In the genomic region with DNA sequence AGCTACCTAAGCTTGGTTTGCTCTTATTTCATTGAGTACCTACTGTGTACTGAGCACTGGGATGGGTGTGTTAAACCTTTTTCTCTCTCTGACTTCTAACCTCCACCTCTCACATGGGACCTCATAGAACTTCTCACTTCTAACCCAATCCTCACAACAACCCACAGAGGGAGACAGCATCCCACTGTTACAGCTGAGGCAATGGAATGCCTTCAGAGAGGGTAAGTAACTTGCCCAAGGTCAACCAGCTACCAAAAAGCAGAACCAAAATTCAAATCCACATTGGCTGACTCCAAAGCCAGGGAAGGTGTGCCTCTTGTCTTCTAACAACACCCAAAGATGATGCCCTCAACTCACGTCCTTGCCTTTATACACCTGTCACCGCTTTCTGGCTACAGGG, we compare ENCODE assay signal across 12 cellular contexts. TPM values are rescaled to one million over a fixed set of nuclear protein-coding genes. Genes with fewer than 3 reads are reported as not detected.
A peak's percentile ranks its signal among the peaks of the same experiment; 100 is the strongest.
DNase-seq lines count a peak whose midpoint lies in the region; ATAC-seq and TF ChIP-seq lines count a peak whose summit lies in the region.
"Had no signal": no experiment of that assay in that cellular context is flagged by ENCODE, and none has a peak within 500 bp of the region (broad histone marks: within the 10 kb centered on the region; RNA-seq: fewer than 3 reads in every experiment).

No MANE protein-coding gene starts in this region.

- H3K27me3 Mint-ChIP-seq in T-helper 1 cell treated with Interleukin-12 subunit alpha and Interleukin-12 subunit beta and Interleukin-4 antibody, amounts not matched to agents 30 μg/mL and 1 μg/mL, for 36 hours (ENCODE audit: low read depth) = peaks cover 4% of the 10 kb centered on the region

- H3K4me3 ChIP-seq in astrocyte of the cerebellum (ENCODE audit: low read depth, low read length) = no peak overlapping the region
- H3K4me3 ChIP-seq in osteoblast (ENCODE audit: insufficient read depth, low read length) = no peak overlapping the region
- no peak overlapping the region for H3K4me3 ChIP-seq in mammary epithelial cell (replicated peaks in 1 of 3; ENCODE audit: insufficient read depth in 1 of 3, low read depth in 2 of 3, low read length in 3 of 3)
- H3K4me3 ChIP-seq: coronary artery, heart right ventricle had no signal

- H3K9me3 ChIP-seq in osteoblast (ENCODE audit: low read depth, low read length) (no peaks in the 10 kb centered on the region), mammary epithelial cell (replicated peaks; ENCODE audit: insufficient read depth, low read length) (no peaks in the 10 kb centered on the region)
- H3K9me3 ChIP-seq: heart right ventricle had no signal

- H3K4me2 ChIP-seq in osteoblast (ENCODE audit: insufficient read depth, low read length) (no peak overlapping the region), mammary epithelial cell (ENCODE audit: insufficient read depth, low read depth, low read length) (no peak overlapping the region)

- no peak overlapping the region for H3K9ac ChIP-seq in mammary epithelial cell (ENCODE audit: insufficient read depth, low read length)

- intact Hi-C loops in mammary epithelial cell (cut with micrococcal nuclease) = no loop called here

- H3K27me3 ChIP-seq in osteoblast (ENCODE audit: insufficient read depth, low read length) (no peaks in the 10 kb centered on the region), mammary epithelial cell (ENCODE audit: insufficient read depth, low read length) (no peaks in the 10 kb centered on the region)
- H3K27me3 ChIP-seq: heart right ventricle had no signal

- H3K36me3 ChIP-seq in osteoblast (ENCODE audit: insufficient read depth, low read length) (no peaks in the 10 kb centered on the region), mammary epithelial cell (ENCODE audit: insufficient read depth, low read length) (no peaks in the 10 kb centered on the region)
- H3K36me3 ChIP-seq: heart right ventricle had no signal

- DNase-seq in T-helper 1 cell (no peak), LHCN-M2 (ENCODE audit: low read depth) (peak; percentile 18), astrocyte of the cerebellum (ENCODE audit: low read depth) (no peak), osteoblast (ENCODE audit: insufficient read length, low spot score, missing footprints) (no peak), mammary epithelial cell (no peak)
- DNase-seq: activated T-cell treated with anti-CD3 and anti-CD28 coated beads, Interleukin-2, amount 50 U/mL, for 48 hours; heart right ventricle; NCI-H510A had no signal

- peaks cover 50% of the 10 kb centered on the region for H3K4me1 Mint-ChIP-seq in T-helper 1 cell treated with Interleukin-12 subunit alpha and Interleukin-12 subunit beta and Interleukin-4 antibody, amounts not matched to agents 30 μg/mL and 1 μg/mL, for 36 hours (ENCODE audit: low read depth)

- peaks cover 56% of the 10 kb centered on the region for H3K79me2 ChIP-seq in osteoblast (ENCODE audit: insufficient read depth, low read length)
- H3K79me2 ChIP-seq in mammary epithelial cell (ENCODE audit: insufficient read depth, low read length) = no peaks in the 10 kb centered on the region

- H2AFZ ChIP-seq in osteoblast (ENCODE audit: low read length) (no peak overlapping the region), mammary epithelial cell (ENCODE audit: low read depth, low read length) (no peak overlapping the region)

- H3K4me3 Mint-ChIP-seq in T-helper 1 cell treated with Interleukin-12 subunit alpha and Interleukin-12 subunit beta and Interleukin-4 antibody, amounts not matched to agents 30 μg/mL and 1 μg/mL, for 36 hours = no peak overlapping the region

- CTCF ChIA-PET in mammary epithelial cell (lab: Charles Lee; ENCODE audit: low non-redundant PET) = no interaction called here

- H3K27ac ChIP-seq in osteoblast (ENCODE audit: low read depth, low read length) (no peak overlapping the region), mammary epithelial cell (ENCODE audit: insufficient read depth, low read depth, low read length) (no peak overlapping the region)
- H3K27ac ChIP-seq: coronary artery had no signal

- peak overlapping the region; percentile 41 for H3K27ac Mint-ChIP-seq in T-helper 1 cell treated with Interleukin-12 subunit alpha and Interleukin-12 subunit beta and Interleukin-4 antibody, amounts not matched to agents 30 μg/mL and 1 μg/mL, for 36 hours

- in situ Hi-C loops in astrocyte of the cerebellum (cut with HindIII; ENCODE audit: low sequenced_read_pairs) (no loop called here), mammary epithelial cell (cut with MboI; ENCODE audit: low sequenced_read_pairs in 2 of 2) (no loop called here)

- TF ChIP-seq CTCF in astrocyte of the cerebellum (IDR thresholded peaks at IDR 0.05; ENCODE audit: low read depth, low read length, missing control alignments) (peak; percentile 3), osteoblast (IDR thresholded peaks at IDR 0.05; ENCODE audit: extremely low read depth, low read depth, low read length) (peak; percentile 16), mammary epithelial cell (conservative IDR thresholded peaks at IDR 0.05 in 1 of 2, IDR thresholded peaks at IDR 0.05 in 1 of 2; ENCODE audit: extremely low read depth in 1 of 2, insufficient read depth in 1 of 2, low read depth in 1 of 2, low read length in 2 of 2) (peak in 1 of 2 donors; percentile 19)

- peaks cover 2% of the 10 kb centered on the region for H4K20me1 ChIP-seq in osteoblast (ENCODE audit: insufficient read depth, low read length)
- H4K20me1 ChIP-seq in mammary epithelial cell (ENCODE audit: insufficient read depth, low read length) = no peaks in the 10 kb centered on the region

- WGBS in mammary epithelial cell (ENCODE audit: low coverage, missing lambda C conversion rate) = 95% methylated on average over 2 of the region's 2 CpGs

- ATAC-seq in GM18867 (IDR thresholded peaks at IDR 0.05; ENCODE audit: unreplicated experiment) = no peak
- no peak for ATAC-seq in GM19463 (IDR thresholded peaks at IDR 0.05; ENCODE audit: unreplicated experiment)

- no TSS peak for BruUV-seq in mammary epithelial cell (replicated peaks; lab: Mats Ljungman, UMichigan)

- dilution Hi-C loops in mammary epithelial cell (cut with HindIII; ENCODE audit: low sequenced_read_pairs) = loop anchor here (10.0 kb wide), 1 partner anchor 53 kb away; no protein-coding TSS in a partner anchor

- H3K36me3 Mint-ChIP-seq in T-helper 1 cell treated with Interleukin-12 subunit alpha and Interleukin-12 subunit beta and Interleukin-4 antibody, amounts not matched to agents 30 μg/mL and 1 μg/mL, for 36 hours (ENCODE audit: low read depth) = peaks cover 9% of the 10 kb centered on the region

- H3K4me1 ChIP-seq in osteoblast (ENCODE audit: insufficient read depth, low read length) (peaks cover 30% of the 10 kb centered on the region), mammary epithelial cell (ENCODE audit: insufficient read depth, low read length) (peaks cover 11% of the 10 kb centered on the region)

- H3K9me3 Mint-ChIP-seq in T-helper 1 cell treated with Interleukin-12 subunit alpha and Interleukin-12 subunit beta and Interleukin-4 antibody, amounts not matched to agents 30 μg/mL and 1 μg/mL, for 36 hours = no peaks in the 10 kb centered on the region

RNA-seq across cellular contexts. Expression of a gene that starts 5.4 kb away (rescaled TPM):
- total RNA-seq in LHCN-M2 (2014; rRNA removed) (3.9 and 5.0 TPM in 2 replicates), osteoblast (66.6 and 83.6 TPM in 2 replicates), mammary epithelial cell (100 to 1,000 TPM in 1 of 2 donors, 10 to 100 TPM in 1; 25.0 to 101 TPM)
- polyA plus RNA-seq in LHCN-M2 (2012) = 7.6 TPM
- 12.4 TPM for polyA plus RNA-seq in mammary epithelial cell
- 28.7 TPM for polyA minus RNA-seq in mammary epithelial cell

RNA-seq across cellular contexts. Expression of a gene that starts 56.6 kb away (rescaled TPM):
- 33.6 and 41.1 TPM in 2 replicates for total RNA-seq in LHCN-M2 (2014; rRNA removed)
- 30.7 TPM for polyA plus RNA-seq in LHCN-M2 (2012)
- total RNA-seq in osteoblast = 34.7 and 41.3 TPM in 2 replicates
- total RNA-seq in mammary epithelial cell = 10 to 100 TPM; 17.3 to 19.7 TPM
- polyA plus RNA-seq in mammary epithelial cell = 12.8 TPM
- polyA minus RNA-seq in mammary epithelial cell = not detected
